Comparison of ENCODE assay signal across 1 cellular context in genomic region chr11:73716153-73717056, GRCh38.
TF ChIP-seq lines count a peak whose summit lies in the region.

No MANE protein-coding gene starts in this region.

TF ChIP-seq in GM12878, 131 proteins besides CTCF, POLR2A, EP300 and RAD21 (continued from another document):
- TF ChIP-seq MYC (IDR thresholded peaks at IDR 0.05; ENCODE audit: insufficient read depth, insufficient read length, insufficient replicate concordance, low read length, severe bottlenecking), result no peak
- 0 out of 2 replicates have a peak, but pooled peaks have one; percentile 20 for TF ChIP-seq JUNB (IDR thresholded peaks at IDR 0.05)
- no peak for TF ChIP-seq ZNF622 (IDR thresholded peaks at IDR 0.05)
- TF ChIP-seq RELB (IDR thresholded peaks at IDR 0.05; ENCODE audit: low read depth), result no peak
- TF ChIP-seq ELK1 (IDR thresholded peaks at IDR 0.05; ENCODE audit: low read depth, low read length), result no peak
- peak; percentile 88 for TF ChIP-seq SPI1 (IDR thresholded peaks at IDR 0.05; ENCODE audit: borderline replicate concordance, insufficient read depth, low read depth, low read length)
- no peak for TF ChIP-seq TCF3 (IDR thresholded peaks at IDR 0.05; ENCODE audit: borderline replicate concordance, insufficient read depth, low read depth, low read length)
- TF ChIP-seq YBX1 (IDR thresholded peaks at IDR 0.05), result no peak
- no peak for TF ChIP-seq ETV6 (conservative IDR thresholded peaks at IDR 0.05 in 1 of 2, IDR thresholded peaks at IDR 0.05 in 1 of 2; ENCODE audit: borderline replicate concordance in 1 of 2, low read depth in 1 of 2)
- peak; percentile 79 for TF ChIP-seq CREB1 (IDR thresholded peaks at IDR 0.05; ENCODE audit: low read depth)
